ENCODE assay signal across 9 cellular contexts in the genomic region with DNA sequence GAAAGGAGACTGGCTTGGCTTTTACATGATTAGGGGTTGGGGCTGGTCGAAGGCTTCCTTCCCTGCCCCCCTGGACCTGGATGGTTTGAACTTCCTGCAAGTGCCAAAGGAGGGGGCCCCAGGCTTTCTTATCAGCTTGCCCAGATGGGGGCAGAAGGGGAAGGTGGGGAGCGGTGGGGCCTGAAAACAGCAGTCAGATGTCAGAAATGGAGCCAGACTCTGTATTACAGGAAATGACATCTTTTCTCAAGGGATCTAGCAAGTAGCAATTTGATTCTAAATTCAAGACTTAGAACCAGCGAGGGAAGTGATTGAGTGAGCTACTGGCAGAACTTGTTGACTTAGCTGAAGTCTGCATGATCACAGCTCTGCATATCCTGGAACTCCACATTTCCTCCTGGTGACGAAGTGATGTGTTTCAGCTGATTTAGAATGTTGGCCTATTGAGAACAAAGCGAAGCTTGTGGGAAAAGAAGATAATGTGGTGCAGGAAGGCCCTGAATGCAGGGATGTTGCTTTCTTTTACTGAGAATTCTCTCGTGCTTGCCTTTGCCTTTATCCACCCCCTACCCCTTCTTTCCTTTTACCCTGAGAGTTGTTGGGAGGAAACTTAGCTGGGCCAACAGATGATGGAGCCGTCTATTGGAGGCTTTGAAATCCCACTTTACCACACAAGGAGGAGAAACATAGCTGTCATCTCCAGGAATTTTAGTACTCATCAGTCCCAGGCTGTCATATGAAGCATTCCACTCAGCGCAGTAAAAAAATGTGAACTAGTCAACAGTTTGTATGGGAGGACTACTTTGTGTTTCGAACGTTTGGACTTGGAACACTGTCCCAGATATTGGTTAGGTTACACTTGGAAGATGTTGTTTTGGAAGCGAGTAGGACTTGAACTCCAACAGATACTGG. TPM values are rescaled to one million over a fixed set of nuclear protein-coding genes. Genes with fewer than 3 reads are reported as not detected.
DNase-seq lines count a peak whose midpoint lies in the region; ATAC-seq and TF ChIP-seq lines count a peak whose summit lies in the region.
"Had no signal": no experiment of that assay in that cellular context is flagged by ENCODE, and none has a peak within 500 bp of the region (broad histone marks: within the 10 kb centered on the region; RNA-seq: fewer than 3 reads in every experiment).

No MANE protein-coding gene starts in this region.

- no peaks in the 10 kb centered on the region for H3K27me3 Mint-ChIP-seq in activated B cell treated with CpG ODN at 0.5 μM for 24 hours
- H3K27me3 Mint-ChIP-seq in stimulated activated naive B cell treated with anti-CD40 and anti-IgM and Interleukin-4, amounts not matched to agents 10 μg/mL and 1 μg/mL and 100 μg/mL, for 72 hours: no peaks in the 10 kb centered on the region

- peak overlapping the region; percentile 68 for H3K4me3 Mint-ChIP-seq in activated B cell treated with CpG ODN at 0.5 μM for 24 hours
- H3K4me3 Mint-ChIP-seq in stimulated activated naive B cell treated with anti-CD40 and anti-IgM and Interleukin-4, amounts not matched to agents 10 μg/mL and 1 μg/mL and 100 μg/mL, for 72 hours: peak overlapping the region; percentile 73 to 76

- H3K4me1 Mint-ChIP-seq in activated B cell treated with CpG ODN at 0.5 μM for 24 hours: peaks cover 58% of the 10 kb centered on the region
- H3K4me1 Mint-ChIP-seq in stimulated activated naive B cell treated with anti-CD40 and anti-IgM and Interleukin-4, amounts not matched to agents 10 μg/mL and 1 μg/mL and 100 μg/mL, for 72 hours: peaks cover 40 to 77% of the 10 kb centered on the region in 2 donors

- ATAC-seq in HG03064 (IDR thresholded peaks at IDR 0.05; ENCODE audit: low read depth, unreplicated experiment) (peak; percentile 85), activated B cell treated with CpG ODN at 0.5 μM for 24 hours (ENCODE audit: low read depth) (peak; percentile 96), right cardiac atrium (peak; percentile 90 to 95)
- ATAC-seq in stimulated activated naive B cell treated with anti-CD40 and anti-IgM and Interleukin-4, amounts not matched to agents 10 μg/mL and 1 μg/mL and 100 μg/mL, for 72 hours (replicated peaks): peak; percentile 91 to 92

- peak in 5 of 6 experiments; percentile 4 to 52 (median 34) for DNase-seq in stimulated activated naive CD4-positive, alpha-beta T cell (lab: John Stamatoyannopoulos, UW)
- no peak for DNase-seq in stimulated activated naive CD4-positive, alpha-beta T cell treated with Interleukin-2 at 50 U/mL for 16 hours (lab: John Stamatoyannopoulos, UW)
- peak; percentile 49 for DNase-seq in activated B cell treated with CpG ODN at 0.5 μM for 24 hours
- peak; percentile 51 to 78 (median 77) for DNase-seq in right cardiac atrium
- DNase-seq in stimulated activated naive B cell treated with anti-CD40 and anti-IgM and Interleukin-4, amounts not matched to agents 10 μg/mL and 1 μg/mL and 100 μg/mL, for 72 hours: peak; percentile 48
- DNase-seq in HuH-7.5 (ENCODE audit: low spot score): no peak
- DNase-seq in cerebellar cortex (ENCODE audit: low spot score): no peak

- peaks cover 19% of the 10 kb centered on the region for H3K4me1 ChIP-seq in right cardiac atrium (ENCODE audit: control insufficient read depth, insufficient read depth, low read length)

- 9% methylated on average over 11 of the region's 11 CpGs for WGBS in right cardiac atrium

- intact Hi-C loops in activated B cell treated with CpG ODN at 0.5 μM for 24 hours (cut with micrococcal nuclease): loop anchor here (1.0 to 5.0 kb wide), 13 partner anchors 19 to 1503 kb away; a partner anchor contains a TSS
- intact Hi-C loops in right cardiac atrium (cut with DNase I): no loop called here

- H3K36me3 Mint-ChIP-seq in activated B cell treated with CpG ODN at 0.5 μM for 24 hours (ENCODE audit: low read depth): no peaks in the 10 kb centered on the region
- H3K36me3 Mint-ChIP-seq in stimulated activated naive B cell treated with anti-CD40 and anti-IgM and Interleukin-4, amounts not matched to agents 10 μg/mL and 1 μg/mL and 100 μg/mL, for 72 hours: peaks cover 0 to 5% of the 10 kb centered on the region in 2 donors

- H3K27ac ChIP-seq in right cardiac atrium (ENCODE audit: low read length): peak overlapping the region; percentile 94
- H3K27ac ChIP-seq: cardiac muscle cell had no signal

- POLR2A ChIA-PET in activated B cell treated with CpG ODN at 0.5 μM for 24 hours (lab: Charles Lee): interaction anchor here (0.5 to 1.3 kb wide), 5 partner anchors 29 to 251 kb away, joined by 3 to 6 read pairs (median 3); a partner anchor contains a TSS

- peak overlapping the region; percentile 91 for H3K27ac Mint-ChIP-seq in activated B cell treated with CpG ODN at 0.5 μM for 24 hours
- H3K27ac Mint-ChIP-seq in stimulated activated naive B cell treated with anti-CD40 and anti-IgM and Interleukin-4, amounts not matched to agents 10 μg/mL and 1 μg/mL and 100 μg/mL, for 72 hours: peak overlapping the region; percentile 94

- no peaks in the 10 kb centered on the region for H3K9me3 Mint-ChIP-seq in activated B cell treated with CpG ODN at 0.5 μM for 24 hours
- no peaks in the 10 kb centered on the region for H3K9me3 Mint-ChIP-seq in stimulated activated naive B cell treated with anti-CD40 and anti-IgM and Interleukin-4, amounts not matched to agents 10 μg/mL and 1 μg/mL and 100 μg/mL, for 72 hours

- CTCF ChIA-PET in activated B cell treated with CpG ODN at 0.5 μM for 24 hours (lab: Charles Lee): interaction anchor here (0.8 to 2.3 kb wide), 6 partner anchors 9 to 259 kb away, joined by 3 to 18 read pairs (median 5); no protein-coding TSS in a partner anchor

- H3K27me3 ChIP-seq in right cardiac atrium (ENCODE audit: control insufficient read depth, insufficient read depth): no peaks in the 10 kb centered on the region
- H3K27me3 ChIP-seq: cardiac muscle cell had no signal

- H3K9me3 ChIP-seq in right cardiac atrium (ENCODE audit: control insufficient read depth, low read length): no peaks in the 10 kb centered on the region

- H3K4me3 ChIP-seq in right cardiac atrium (ENCODE audit: low read length): no peak overlapping the region
- H3K4me3 ChIP-seq: cardiac muscle cell had no signal

- no peak for TF ChIP-seq CTCF in activated B cell treated with CpG ODN at 0.5 μM for 24 hours (IDR thresholded peaks at IDR 0.05)

RNA-seq across cellular contexts. Expression of a gene that starts 43.2 kb away (rescaled TPM):
- total RNA-seq in activated B cell treated with CpG ODN at 0.5 μM for 24 hours: 68.5 and 69.2 TPM in 2 replicates
- total RNA-seq in right cardiac atrium: 10 to 100 TPM; 63.7 to 72.1 (median 66.8) TPM
- 27.7 TPM for polyA plus RNA-seq in right cardiac atrium

Comparison
In these comparisons a context has a peak if more than half of its experiments do, and no peak if none do; other contexts are left out.
1. DNase-seq: peak in stimulated activated naive CD4-positive, alpha-beta T cell (5 of 6), activated B cell treated with CpG ODN at 0.5 μM for 24 hours (single experiment), right cardiac atrium (3 of 3) and stimulated activated naive B cell treated with anti-CD40 and anti-IgM and Interleukin-4, amounts not matched to agents 10 μg/mL and 1 μg/mL and 100 μg/mL, for 72 hours (single experiment); none in stimulated activated naive CD4-positive, alpha-beta T cell treated with Interleukin-2 at 50 U/mL for 16 hours (single experiment), HuH-7.5 (single experiment) and cerebellar cortex (single experiment).
2. Peak in every context shown above with its lines, with median percentiles within 50 percentile points of each other: ATAC-seq.